In the genomic region with DNA sequence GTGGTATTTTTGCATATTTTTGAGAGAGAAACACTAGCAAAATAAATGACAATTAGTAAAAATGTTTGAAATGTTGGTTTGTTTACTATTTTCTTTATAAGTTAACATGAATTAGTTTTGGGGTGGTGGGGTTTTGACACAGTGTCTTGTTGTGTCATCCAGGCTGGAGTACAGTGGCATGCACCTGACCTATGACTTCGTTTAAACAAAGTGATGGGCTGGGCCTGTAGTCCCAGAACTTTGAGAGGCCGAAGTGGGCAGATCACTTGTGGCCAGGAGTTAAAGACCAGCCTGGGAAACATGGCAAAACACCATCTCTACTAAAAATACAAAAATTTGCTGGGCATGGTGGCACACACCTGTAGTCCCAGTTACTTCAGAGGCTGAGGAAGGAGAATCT, we compare ENCODE assay signal across 2 cellular contexts.
TF ChIP-seq lines count a peak whose summit lies in the region.

No MANE protein-coding gene starts in this region.

TF ChIP-seq in HepG2, 621 proteins besides CTCF, POLR2A, EP300 and RAD21 (continues in another document):
- TF ChIP-seq, protein P1, sequence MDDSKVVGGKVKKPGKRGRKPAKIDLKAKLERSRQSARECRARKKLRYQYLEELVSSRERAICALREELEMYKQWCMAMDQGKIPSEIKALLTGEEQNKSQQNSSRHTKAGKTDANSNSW (CRISPR knock-in tag; IDR thresholded peaks at IDR 0.05; ENCODE audit: borderline replicate concordance) = no peak
- TF ChIP-seq ZXDC (CRISPR knock-in tag; IDR thresholded peaks at IDR 0.05) (no peak), CAMTA2 (CRISPR knock-in tag; IDR thresholded peaks at IDR 0.05; ENCODE audit: borderline replicate concordance) (no peak), REST (IDR thresholded peaks at IDR 0.05; ENCODE audit: borderline replicate concordance in 1 of 2, low read depth in 1 of 2, low read length in 2 of 2) (no peak), AKAP8 (CRISPR knock-in tag; IDR thresholded peaks at IDR 0.05) (no peak), SAP130 (CRISPR knock-in tag; IDR thresholded peaks at IDR 0.05; ENCODE audit: low read depth) (0 out of 2 replicates have a peak, but pooled peaks have one; percentile 19), ARID5B (CRISPR knock-in tag; IDR thresholded peaks at IDR 0.05) (0 out of 2 replicates have a peak, but pooled peaks have one; percentile 10), SOX6 (IDR thresholded peaks at IDR 0.05) (no peak), SOX6 (CRISPR knock-in tag; IDR thresholded peaks at IDR 0.05) (0 out of 2 replicates have a peak, but pooled peaks have one; percentile 22), ZNF543 (CRISPR knock-in tag; IDR thresholded peaks at IDR 0.05) (peak; percentile 83)
- TF ChIP-seq, protein P2, sequence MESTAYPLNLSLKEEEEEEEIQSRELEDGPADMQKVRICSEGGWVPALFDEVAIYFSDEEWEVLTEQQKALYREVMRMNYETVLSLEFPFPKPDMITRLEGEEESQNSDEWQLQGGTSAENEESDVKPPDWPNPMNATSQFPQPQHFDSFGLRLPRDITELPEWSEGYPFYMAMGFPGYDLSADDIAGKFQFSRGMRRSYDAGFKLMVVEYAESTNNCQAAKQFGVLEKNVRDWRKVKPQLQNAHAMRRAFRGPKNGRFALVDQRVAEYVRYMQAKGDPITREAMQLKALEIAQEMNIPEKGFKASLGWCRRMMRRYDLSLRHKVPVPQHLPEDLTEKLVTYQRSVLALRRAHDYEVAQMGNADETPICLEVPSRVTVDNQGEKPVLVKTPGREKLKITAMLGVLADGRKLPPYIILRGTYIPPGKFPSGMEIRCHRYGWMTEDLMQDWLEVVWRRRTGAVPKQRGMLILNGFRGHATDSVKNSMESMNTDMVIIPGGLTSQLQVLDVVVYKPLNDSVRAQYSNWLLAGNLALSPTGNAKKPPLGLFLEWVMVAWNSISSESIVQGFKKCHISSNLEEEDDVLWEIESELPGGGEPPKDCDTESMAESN (CRISPR knock-in tag; conservative IDR thresholded peaks at IDR 0.05) = no peak

TF ChIP-seq in K562, 482 proteins besides CTCF, POLR2A, EP300 and RAD21:
- TF ChIP-seq MAFG (tag; conservative IDR thresholded peaks at IDR 0.05) = no peak
- TF ChIP-seq CBX2 (IDR thresholded peaks at IDR 0.05; ENCODE audit: insufficient read depth, low read length, poor library complexity, severe bottlenecking) = peak; percentile 84
